Comparison of ENCODE assay signal across 25 cellular contexts in the genomic region with DNA sequence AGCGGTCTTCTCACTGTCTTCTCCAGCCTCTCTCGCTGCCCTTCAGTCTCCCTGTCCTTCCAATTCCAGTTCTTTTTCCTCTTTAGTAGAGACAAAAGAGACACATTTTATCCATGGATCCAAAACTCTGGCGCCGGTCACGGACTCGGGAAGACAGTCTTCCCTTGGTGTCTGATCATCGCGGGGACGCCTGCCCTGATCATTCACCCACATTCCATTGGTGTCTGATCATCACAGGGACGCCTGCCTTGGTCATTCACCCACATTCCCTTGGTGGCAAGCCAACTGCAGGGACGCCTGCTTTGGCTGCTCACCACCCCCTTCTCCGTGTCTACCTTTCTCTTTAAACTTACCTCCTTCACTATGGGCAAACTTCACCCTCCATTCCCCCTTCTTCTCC.
"Had no signal": no experiment of that assay in that cellular context is flagged by ENCODE, and none has a peak within 500 bp of the region (broad histone marks: within the 10 kb centered on the region; RNA-seq: fewer than 3 reads in every experiment).

No MANE protein-coding gene starts in this region.

- H3K27me3 Mint-ChIP-seq: dendritic cell treated with granulocyte-macrophage colony-stimulating factor and Interleukin-4, amounts not matched to agents 40 ng/mL and 50 ng/mL, for 4 days; effector memory CD8-positive, alpha-beta T cell had no signal

- H3K36me3 ChIP-seq: colonic mucosa, esophagus muscularis mucosa, esophagus squamous epithelium, gastrocnemius medialis, gastroesophageal sphincter, heart left ventricle, heart right ventricle had no signal

- H3K4me3 ChIP-seq: colonic mucosa, coronary artery, dorsolateral prefrontal cortex, esophagus muscularis mucosa, esophagus squamous epithelium, gastrocnemius medialis, gastroesophageal sphincter, heart left ventricle, heart right ventricle had no signal

- H3K27me3 ChIP-seq: colonic mucosa, dorsolateral prefrontal cortex, esophagus muscularis mucosa, esophagus squamous epithelium, foreskin keratinocyte, gastrocnemius medialis, gastroesophageal sphincter, heart left ventricle, heart right ventricle had no signal

- ATAC-seq: effector memory CD8-positive, alpha-beta T cell; esophagus mucosa; foreskin keratinocyte; gastrocnemius medialis; gastroesophageal sphincter; heart left ventricle; heart right ventricle had no signal

- H3K27ac Mint-ChIP-seq: dendritic cell treated with granulocyte-macrophage colony-stimulating factor and Interleukin-4, amounts not matched to agents 40 ng/mL and 50 ng/mL, for 4 days; effector memory CD8-positive, alpha-beta T cell had no signal

- DNase-seq: colonic mucosa; cortex of kidney; dermis blood vessel endothelial cell; dorsolateral prefrontal cortex; effector CD4-positive, alpha-beta T cell; effector CD8-positive, alpha-beta T cell; effector memory CD4-positive, alpha-beta T cell; effector memory CD8-positive, alpha-beta T cell; endodermal cell; erythroblast; esophagus squamous epithelium; foreskin fibroblast; foreskin keratinocyte; foreskin melanocyte; gastrocnemius medialis; glutamatergic neuron; head of caudate nucleus; heart left ventricle; heart right ventricle had no signal

- H3K27ac ChIP-seq: colonic mucosa, coronary artery, dorsolateral prefrontal cortex, epithelial cell of prostate, esophagus muscularis mucosa, esophagus squamous epithelium, foreskin keratinocyte, gastrocnemius medialis, gastroesophageal sphincter, heart left ventricle, heart right ventricle had no signal

- H3K4me1 ChIP-seq: colonic mucosa, esophagus muscularis mucosa, esophagus squamous epithelium, foreskin keratinocyte, gastrocnemius medialis, gastroesophageal sphincter, heart left ventricle, heart right ventricle had no signal

- H3K4me3 Mint-ChIP-seq: dendritic cell treated with granulocyte-macrophage colony-stimulating factor and Interleukin-4, amounts not matched to agents 40 ng/mL and 50 ng/mL, for 4 days; effector memory CD8-positive, alpha-beta T cell; endodermal cell had no signal

- H3K9me3 ChIP-seq: colonic mucosa, esophagus muscularis mucosa, gastrocnemius medialis, gastroesophageal sphincter had no signal
